In genomic region chr15:35822153-35822552, GRCh38 we compare ENCODE assay signal across 28 cellular contexts.
"Had no signal": no experiment of that assay in that cellular context is flagged by ENCODE, and none has a peak within 500 bp of the region (broad histone marks: within the 10 kb centered on the region; RNA-seq: fewer than 3 reads in every experiment).

No MANE protein-coding gene starts in this region.

- H3K4me1 Mint-ChIP-seq: stimulated activated effector memory CD8-positive, alpha-beta T cell treated with anti-CD3 and anti-CD28 coated beads, Interleukin-12 subunit alpha, Interleukin-12 subunit beta, amount 100 ng/mL, for 72 hours; stimulated activated memory B cell treated with anti-CD40 and anti-IgM and Interleukin-4, amounts not matched to agents 10 μg/mL and 1 μg/mL and 100 μg/mL, for 72 hours; stimulated activated naive B cell treated with anti-CD40 and anti-IgM and Interleukin-4, amounts not matched to agents 10 μg/mL and 1 μg/mL and 100 μg/mL, for 72 hours; stimulated activated naive CD8-positive, alpha-beta T cell treated with anti-CD3 and anti-CD28 coated beads, Interleukin-15, amount 100 ng/mL, for 72 hours had no signal

- FAIRE-seq: urothelium cell line had no signal

- H3K36me3 ChIP-seq: stomach, suprapubic skin, thoracic aorta, thyroid gland, tibial artery, tibial nerve, transverse colon, upper lobe of left lung, upper lobe of right lung, uterus, vagina had no signal

- H3K27ac Mint-ChIP-seq: stimulated activated effector memory CD8-positive, alpha-beta T cell treated with anti-CD3 and anti-CD28 coated beads, Interleukin-12 subunit alpha, Interleukin-12 subunit beta, amount 100 ng/mL, for 72 hours; stimulated activated memory B cell treated with anti-CD40 and anti-IgM and Interleukin-4, amounts not matched to agents 10 μg/mL and 1 μg/mL and 100 μg/mL, for 72 hours; stimulated activated naive B cell treated with anti-CD40 and anti-IgM and Interleukin-4, amounts not matched to agents 10 μg/mL and 1 μg/mL and 100 μg/mL, for 72 hours; stimulated activated naive CD8-positive, alpha-beta T cell treated with anti-CD3 and anti-CD28 coated beads, Interleukin-15, amount 100 ng/mL, for 72 hours; stimulated activated naive CD8-positive, alpha-beta T cell treated with anti-CD3 and anti-CD28 coated beads, Interleukin-15, Interleukin-2, amounts not matched to agents 100 ng/mL and 50 ng/mL, for 24 hours; type B pancreatic cell had no signal

- H3K27me3 Mint-ChIP-seq: stimulated activated memory B cell treated with anti-CD40 and anti-IgM and Interleukin-4, amounts not matched to agents 10 μg/mL and 1 μg/mL and 100 μg/mL, for 72 hours; stimulated activated naive B cell treated with anti-CD40 and anti-IgM and Interleukin-4, amounts not matched to agents 10 μg/mL and 1 μg/mL and 100 μg/mL, for 72 hours; stimulated activated naive CD8-positive, alpha-beta T cell treated with anti-CD3 and anti-CD28 coated beads, Interleukin-15, Interleukin-2, amounts not matched to agents 100 ng/mL and 50 ng/mL, for 24 hours; type B pancreatic cell had no signal

- H3K9me3 ChIP-seq: stomach, suprapubic skin, testis, thoracic aorta, thyroid gland, tibial artery, tibial nerve, transverse colon, upper lobe of left lung, upper lobe of right lung, uterus, vagina had no signal

- H3K4me3 Mint-ChIP-seq: stimulated activated effector memory CD8-positive, alpha-beta T cell treated with anti-CD3 and anti-CD28 coated beads, Interleukin-12 subunit alpha, Interleukin-12 subunit beta, amount 100 ng/mL, for 72 hours; stimulated activated memory B cell treated with anti-CD40 and anti-IgM and Interleukin-4, amounts not matched to agents 10 μg/mL and 1 μg/mL and 100 μg/mL, for 72 hours; stimulated activated naive B cell treated with anti-CD40 and anti-IgM and Interleukin-4, amounts not matched to agents 10 μg/mL and 1 μg/mL and 100 μg/mL, for 72 hours; stimulated activated naive CD8-positive, alpha-beta T cell treated with anti-CD3 and anti-CD28 coated beads, Interleukin-15, amount 100 ng/mL, for 72 hours; stimulated activated naive CD8-positive, alpha-beta T cell treated with anti-CD3 and anti-CD28 coated beads, Interleukin-15, Interleukin-2, amounts not matched to agents 100 ng/mL and 50 ng/mL, for 24 hours; type B pancreatic cell had no signal

- H3K36me3 Mint-ChIP-seq: stimulated activated effector memory CD8-positive, alpha-beta T cell treated with anti-CD3 and anti-CD28 coated beads, Interleukin-12 subunit alpha, Interleukin-12 subunit beta, amount 100 ng/mL, for 72 hours; stimulated activated memory B cell treated with anti-CD40 and anti-IgM and Interleukin-4, amounts not matched to agents 10 μg/mL and 1 μg/mL and 100 μg/mL, for 72 hours; stimulated activated naive B cell treated with anti-CD40 and anti-IgM and Interleukin-4, amounts not matched to agents 10 μg/mL and 1 μg/mL and 100 μg/mL, for 72 hours; type B pancreatic cell had no signal

- H3K4me3 ChIP-seq: stomach, suprapubic skin, testis, thoracic aorta, thyroid gland, tibial artery, tibial nerve, transverse colon, upper lobe of left lung, upper lobe of right lung, uterus, vagina had no signal

- H3K27ac ChIP-seq: stomach, suprapubic skin, testis, thoracic aorta, thyroid gland, tibial artery, tibial nerve, transverse colon, upper lobe of left lung, upper lobe of right lung, uterus, vagina had no signal

- H3K27me3 ChIP-seq: stomach, suprapubic skin, testis, thyroid gland, tibial artery, tibial nerve, transverse colon, upper lobe of left lung, upper lobe of right lung, uterus, vagina had no signal

- H3K9me3 Mint-ChIP-seq: stimulated activated effector memory CD8-positive, alpha-beta T cell treated with anti-CD3 and anti-CD28 coated beads, Interleukin-12 subunit alpha, Interleukin-12 subunit beta, amount 100 ng/mL, for 72 hours; stimulated activated naive B cell treated with anti-CD40 and anti-IgM and Interleukin-4, amounts not matched to agents 10 μg/mL and 1 μg/mL and 100 μg/mL, for 72 hours; stimulated activated naive CD8-positive, alpha-beta T cell treated with anti-CD3 and anti-CD28 coated beads, Interleukin-15, amount 100 ng/mL, for 72 hours; stimulated activated naive CD8-positive, alpha-beta T cell treated with anti-CD3 and anti-CD28 coated beads, Interleukin-15, Interleukin-2, amounts not matched to agents 100 ng/mL and 50 ng/mL, for 24 hours had no signal

- ATAC-seq: stimulated activated effector memory CD8-positive, alpha-beta T cell treated with anti-CD3 and anti-CD28 coated beads, Interleukin-12 subunit alpha, Interleukin-12 subunit beta, amount 100 ng/mL, for 72 hours; stimulated activated memory B cell treated with anti-CD40 and anti-IgM and Interleukin-4, amounts not matched to agents 10 μg/mL and 1 μg/mL and 100 μg/mL, for 72 hours; stimulated activated naive B cell treated with anti-CD40 and anti-IgM and Interleukin-4, amounts not matched to agents 10 μg/mL and 1 μg/mL and 100 μg/mL, for 72 hours; stimulated activated naive CD8-positive, alpha-beta T cell treated with anti-CD3 and anti-CD28 coated beads, Interleukin-15, amount 100 ng/mL, for 72 hours; stimulated activated naive CD8-positive, alpha-beta T cell treated with anti-CD3 and anti-CD28 coated beads, Interleukin-15, Interleukin-2, amounts not matched to agents 100 U/mL and 50 U/mL, for 24 hours; upper lobe of right lung had no signal

- H3K4me1 ChIP-seq: stomach, suprapubic skin, testis, thyroid gland, tibial artery, tibial nerve, transverse colon, upper lobe of left lung, upper lobe of right lung, uterus, vagina had no signal

- DNase-seq: stimulated activated CD4-positive, alpha-beta T cell treated with anti-CD3 and anti-CD28 coated beads, Interleukin-4, amount 100 ng/mL, for 1 hour; stimulated activated CD4-positive, alpha-beta T cell treated with anti-CD3 and anti-CD28 coated beads, Interleukin-4, amount 100 ng/mL, for 24 hours; stimulated activated CD4-positive, alpha-beta T cell treated with anti-CD3 and anti-CD28 coated beads, Interleukin-4, amount 100 ng/mL, for 4 hours; stimulated activated CD8-positive, alpha-beta memory T cell treated with anti-CD3 and anti-CD28 coated beads, Interleukin-4, amount 100 ng/mL, for 48 hours; stimulated activated naive B cell treated with anti-CD40 and anti-IgM and Interleukin-4, amounts not matched to agents 10 μg/mL and 1 μg/mL and 100 μg/mL, for 72 hours; stimulated activated naive CD4-positive, alpha-beta T cell; stimulated activated naive CD4-positive, alpha-beta T cell treated with Interleukin-2 at 50 U/mL for 16 hours; stimulated activated naive CD8-positive, alpha-beta T cell treated with anti-CD3 and anti-CD28 coated beads, Interleukin-15, amount 100 ng/mL, for 72 hours; stimulated activated naive CD8-positive, alpha-beta T cell treated with anti-CD3 and anti-CD28 coated beads, Interleukin-15, Interleukin-2, amounts not matched to agents 100 U/mL and 50 U/mL, for 24 hours; stomach; substantia nigra; testis; thyroid gland; tibial artery; transverse colon; trophoblast cell; upper lobe of left lung; upper lobe of right lung; uterus had no signal
